1 cellular context compared by ENCODE assay signal in genomic region chr3:100966807-100967206, GRCh38.
TF ChIP-seq lines count a peak whose summit lies in the region.

No MANE protein-coding gene starts in this region.

TF ChIP-seq in endothelial cell of umbilical vein, 7 proteins besides CTCF, POLR2A, EP300 and RAD21:
- TF ChIP-seq POLR2AphosphoS5 (IDR thresholded peaks at IDR 0.05; ENCODE audit: insufficient read depth, low read depth, low read length) = no peak
- TF ChIP-seq MYC (IDR thresholded peaks at IDR 0.05; ENCODE audit: low read depth, low read length) = no peak
- TF ChIP-seq FOS (IDR thresholded peaks at IDR 0.05; ENCODE audit: borderline replicate concordance, insufficient read depth, low read length) = no peak
- no peak for TF ChIP-seq GATA2 (IDR thresholded peaks at IDR 0.05; ENCODE audit: insufficient read depth, insufficient read length, low read depth, low read length)
- no peak for TF ChIP-seq EZH2 (IDR thresholded peaks at IDR 0.05; ENCODE audit: borderline replicate concordance, low read depth, low read length, severe bottlenecking)
- TF ChIP-seq, protein P1, sequence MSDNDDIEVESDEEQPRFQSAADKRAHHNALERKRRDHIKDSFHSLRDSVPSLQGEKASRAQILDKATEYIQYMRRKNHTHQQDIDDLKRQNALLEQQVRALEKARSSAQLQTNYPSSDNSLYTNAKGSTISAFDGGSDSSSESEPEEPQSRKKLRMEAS (IDR thresholded peaks at IDR 0.05; ENCODE audit: insufficient read depth, insufficient read length) = no peak
- no peak for TF ChIP-seq JUN (IDR thresholded peaks at IDR 0.05; ENCODE audit: borderline replicate concordance, insufficient read depth, insufficient read length, low read depth)
